2 cellular contexts compared by ENCODE assay signal in the genomic region with DNA sequence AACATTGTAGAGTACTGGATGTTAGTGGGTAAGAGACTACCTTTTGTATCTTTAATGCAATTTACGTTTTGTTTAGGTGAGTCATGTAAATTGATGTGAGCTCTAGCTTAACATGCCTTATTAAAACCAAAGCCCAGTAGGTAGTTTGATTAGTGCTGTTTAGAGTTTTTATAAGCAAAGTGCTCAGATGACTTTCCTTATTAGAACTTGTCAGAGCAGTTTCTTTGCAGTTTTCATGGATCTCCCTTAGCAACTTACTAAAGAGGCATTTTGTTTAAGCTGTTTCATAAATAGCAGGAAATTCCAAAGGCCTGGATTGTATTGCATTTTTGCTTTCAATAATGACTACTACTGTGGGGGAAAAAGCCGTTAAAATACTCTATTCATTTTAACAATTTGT.
TF ChIP-seq lines count a peak whose summit lies in the region.

No MANE protein-coding gene starts in this region.

TF ChIP-seq in IMR-90, 13 proteins besides CTCF, POLR2A, EP300 and RAD21:
- TF ChIP-seq NFE2L2 (IDR thresholded peaks at IDR 0.05; ENCODE audit: low read depth, low read length), result no peak
- no peak for TF ChIP-seq BHLHE40 (IDR thresholded peaks at IDR 0.05; ENCODE audit: low read depth, low read length)
- TF ChIP-seq RFX5 (IDR thresholded peaks at IDR 0.05; ENCODE audit: low read depth, low read length), result no peak
- no peak for TF ChIP-seq CHD1 (IDR thresholded peaks at IDR 0.05; ENCODE audit: low read depth, low read length)
- no peak for TF ChIP-seq RCOR1 (IDR thresholded peaks at IDR 0.05; ENCODE audit: insufficient replicate concordance, low read length)
- TF ChIP-seq FOS (IDR thresholded peaks at IDR 0.05; ENCODE audit: low read depth, low read length), result no peak
- no peak for TF ChIP-seq CEBPB (IDR thresholded peaks at IDR 0.05; ENCODE audit: low read depth, low read length)
- TF ChIP-seq MXI1 (IDR thresholded peaks at IDR 0.05; ENCODE audit: borderline replicate concordance, low read depth, low read length), result no peak
- TF ChIP-seq, protein P1, sequence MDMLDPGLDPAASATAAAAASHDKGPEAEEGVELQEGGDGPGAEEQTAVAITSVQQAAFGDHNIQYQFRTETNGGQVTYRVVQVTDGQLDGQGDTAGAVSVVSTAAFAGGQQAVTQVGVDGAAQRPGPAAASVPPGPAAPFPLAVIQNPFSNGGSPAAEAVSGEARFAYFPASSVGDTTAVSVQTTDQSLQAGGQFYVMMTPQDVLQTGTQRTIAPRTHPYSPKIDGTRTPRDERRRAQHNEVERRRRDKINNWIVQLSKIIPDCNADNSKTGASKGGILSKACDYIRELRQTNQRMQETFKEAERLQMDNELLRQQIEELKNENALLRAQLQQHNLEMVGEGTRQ (IDR thresholded peaks at IDR 0.05; ENCODE audit: low read depth, low read length), result no peak
- TF ChIP-seq MAZ (IDR thresholded peaks at IDR 0.05; ENCODE audit: borderline replicate concordance, low read depth, low read length), result no peak
- TF ChIP-seq, protein P2, sequence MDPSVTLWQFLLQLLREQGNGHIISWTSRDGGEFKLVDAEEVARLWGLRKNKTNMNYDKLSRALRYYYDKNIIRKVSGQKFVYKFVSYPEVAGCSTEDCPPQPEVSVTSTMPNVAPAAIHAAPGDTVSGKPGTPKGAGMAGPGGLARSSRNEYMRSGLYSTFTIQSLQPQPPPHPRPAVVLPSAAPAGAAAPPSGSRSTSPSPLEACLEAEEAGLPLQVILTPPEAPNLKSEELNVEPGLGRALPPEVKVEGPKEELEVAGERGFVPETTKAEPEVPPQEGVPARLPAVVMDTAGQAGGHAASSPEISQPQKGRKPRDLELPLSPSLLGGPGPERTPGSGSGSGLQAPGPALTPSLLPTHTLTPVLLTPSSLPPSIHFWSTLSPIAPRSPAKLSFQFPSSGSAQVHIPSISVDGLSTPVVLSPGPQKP (IDR thresholded peaks at IDR 0.05; ENCODE audit: borderline replicate concordance, low read depth, low read length), result no peak
- TF ChIP-seq MAFK (IDR thresholded peaks at IDR 0.05; ENCODE audit: low read depth, low read length), result no peak
- no peak for TF ChIP-seq SMC3 (IDR thresholded peaks at IDR 0.05; ENCODE audit: low read depth, low read length)

TF ChIP-seq in endothelial cell of umbilical vein, 7 proteins besides CTCF, POLR2A, EP300 and RAD21:
- TF ChIP-seq MYC (IDR thresholded peaks at IDR 0.05; ENCODE audit: low read depth, low read length), result no peak
- no peak for TF ChIP-seq JUN (IDR thresholded peaks at IDR 0.05; ENCODE audit: borderline replicate concordance, insufficient read depth, insufficient read length, low read depth)
- no peak for TF ChIP-seq EZH2 (IDR thresholded peaks at IDR 0.05; ENCODE audit: borderline replicate concordance, low read depth, low read length, severe bottlenecking)
- TF ChIP-seq, protein P3, sequence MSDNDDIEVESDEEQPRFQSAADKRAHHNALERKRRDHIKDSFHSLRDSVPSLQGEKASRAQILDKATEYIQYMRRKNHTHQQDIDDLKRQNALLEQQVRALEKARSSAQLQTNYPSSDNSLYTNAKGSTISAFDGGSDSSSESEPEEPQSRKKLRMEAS (IDR thresholded peaks at IDR 0.05; ENCODE audit: insufficient read depth, insufficient read length), result no peak
- no peak for TF ChIP-seq FOS (IDR thresholded peaks at IDR 0.05; ENCODE audit: borderline replicate concordance, insufficient read depth, low read length)
- no peak for TF ChIP-seq GATA2 (IDR thresholded peaks at IDR 0.05; ENCODE audit: insufficient read depth, insufficient read length, low read depth, low read length)
- TF ChIP-seq POLR2AphosphoS5 (IDR thresholded peaks at IDR 0.05; ENCODE audit: insufficient read depth, low read depth, low read length), result no peak
